In the genomic region with DNA sequence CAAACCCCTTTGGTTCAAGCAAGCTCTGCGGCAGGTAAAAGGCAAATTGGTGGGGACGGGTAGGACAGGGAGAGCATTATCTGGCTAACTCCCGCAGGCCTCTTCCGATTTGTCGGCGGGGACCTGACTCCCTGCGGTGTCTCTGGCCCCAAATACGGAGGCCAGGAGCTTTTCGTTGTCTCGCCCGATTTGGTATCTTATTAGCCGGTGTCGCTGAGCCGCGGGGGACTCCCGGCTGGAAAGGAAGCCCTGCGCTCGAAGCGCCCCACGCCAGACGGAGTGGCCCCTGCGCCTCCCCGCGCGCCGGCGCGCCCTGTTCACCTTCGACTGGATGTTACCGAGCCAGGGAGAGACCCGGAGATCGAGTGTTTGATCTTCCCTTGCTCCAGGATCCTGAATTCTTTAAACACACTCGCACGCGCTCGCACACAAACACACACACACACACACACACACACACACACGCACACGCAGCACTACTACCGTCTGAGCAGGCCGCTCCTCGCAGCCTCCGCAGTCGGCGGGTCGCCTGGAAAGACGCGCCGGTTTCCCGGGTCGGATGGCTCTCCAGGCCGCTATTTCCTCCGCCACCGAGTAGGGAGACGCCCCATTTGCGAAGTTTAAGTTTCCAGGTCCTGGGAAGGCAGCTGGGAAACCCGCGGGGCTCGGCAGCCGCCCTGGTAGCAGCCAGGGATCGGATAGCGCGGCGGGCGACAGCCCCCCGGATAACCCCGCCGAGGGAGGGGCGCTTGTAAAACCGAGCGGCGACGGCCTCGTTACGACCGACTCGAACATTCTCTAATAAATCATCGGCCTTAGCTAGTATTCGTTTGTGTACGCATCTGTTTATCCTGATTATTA, we compare ENCODE assay signal across 11 cellular contexts. TPM values are rescaled to one million over a fixed set of nuclear protein-coding genes. Genes with fewer than 3 reads are reported as not detected.
DNase-seq lines count a peak whose midpoint lies in the region; ATAC-seq and TF ChIP-seq lines count a peak whose summit lies in the region.
"Had no signal": no experiment of that assay in that cellular context is flagged by ENCODE, and none has a peak within 500 bp of the region (broad histone marks: within the 10 kb centered on the region; RNA-seq: fewer than 3 reads in every experiment).

No MANE protein-coding gene starts in this region.

- no peak overlapping the region for H3K27ac ChIP-seq in RWPE2 (ENCODE audit: poor library complexity, severe bottlenecking)
- no peak overlapping the region for H3K27ac ChIP-seq in neuronal stem cell (replicated peaks; ENCODE audit: low read length)
- no peak overlapping the region for H3K27ac ChIP-seq in thyroid gland
- H3K27ac ChIP-seq: cardiac muscle cell, PC-9 had no signal

- H3K4me2 ChIP-seq in neuronal stem cell (ENCODE audit: insufficient read depth, low read length, poor library complexity, severe bottlenecking) = no peak overlapping the region
- H3K4me2 ChIP-seq: PC-9 had no signal

- H3K18ac ChIP-seq in neuronal stem cell (ENCODE audit: low read length) = no peak overlapping the region

- H3K4me1 ChIP-seq in RWPE2 (ENCODE audit: insufficient read depth, poor library complexity, severe bottlenecking) (no peaks in the 10 kb centered on the region), neuronal stem cell (ENCODE audit: control insufficient read depth in 2 of 2, insufficient read depth in 1 of 2, low read depth in 1 of 2, low read length in 2 of 2) (no peaks in the 10 kb centered on the region), thyroid gland (peaks cover 3 to 16% of the 10 kb centered on the region in 2 donors)

- no peak overlapping the region for H2AK5ac ChIP-seq in neuronal stem cell (ENCODE audit: low read depth, low read length)

- WGBS in neuronal stem cell (ENCODE audit: extremely low coverage in 2 of 2, insufficient read length in 2 of 2, insufficient replicate concordance in 1 of 2), 2 donors = no CpG with 5 or more reads among the region's 79 CpGs
- WGBS in thyroid gland, 2 donors = 9% methylated on average over 34 to 50 of the region's 79 CpGs

- peak; percentile 42; the same call in 2 of the 3 replicates for ATAC-seq in RWPE2 (ENCODE audit: low read depth)

- H4K8ac ChIP-seq in neuronal stem cell (ENCODE audit: low read depth, low read length) = no peak overlapping the region

- H3K79me1 ChIP-seq in neuronal stem cell (ENCODE audit: low read depth, low read length) = no peaks in the 10 kb centered on the region

- peak overlapping the region; percentile 80 for H2AFZ ChIP-seq in neuronal stem cell (ENCODE audit: low read length)
- H2AFZ ChIP-seq: PC-9 had no signal

- H3K27me3 ChIP-seq in H7 (ENCODE audit: control insufficient read depth, insufficient read depth, low read length) (peaks cover 81% of the 10 kb centered on the region), RWPE2 (ENCODE audit: insufficient read depth, poor library complexity, severe bottlenecking) (peaks cover 97% of the 10 kb centered on the region), neuronal stem cell (ENCODE audit: control insufficient read depth in 3 of 3, insufficient read depth in 3 of 3, low read depth in 1 of 3, low read length in 3 of 3) (peaks cover 49 to 94% (median 79%) of the 10 kb centered on the region in 3 experiments), thyroid gland (peaks cover 66% of the 10 kb centered on the region)

- no peak overlapping the region for H2BK120ac ChIP-seq in neuronal stem cell (ENCODE audit: low read depth, low read length)

- no peak overlapping the region for H4K91ac ChIP-seq in neuronal stem cell (ENCODE audit: low read depth, low read length, poor library complexity)

- TF ChIP-seq POLR2A in erythroblast (IDR thresholded peaks at IDR 0.05; ENCODE audit: low read length) (no peak), thyroid gland (IDR thresholded peaks at IDR 0.05) (no peak)

- no peak overlapping the region for H2BK15ac ChIP-seq in neuronal stem cell (ENCODE audit: low read length)

- H3K4me3 ChIP-seq in H7 (ENCODE audit: insufficient read depth, low read depth, low read length) (peak overlapping the region; percentile 57), RWPE2 (ENCODE audit: severe bottlenecking) (no peak overlapping the region), neuronal stem cell (ENCODE audit: low read length in 2 of 2) (no peak overlapping the region), thyroid gland (replicated peaks in 1 of 3) (no peak overlapping the region)
- H3K4me3 ChIP-seq: cardiac muscle cell, PC-9 had no signal

- TF ChIP-seq CTCF in RWPE2 (IDR thresholded peaks at IDR 0.05; ENCODE audit: poor library complexity, severe bottlenecking) (no peak), thyroid gland (IDR thresholded peaks at IDR 0.05) (no peak)

- H3K36me3 ChIP-seq in H7 (replicated peaks; ENCODE audit: control insufficient read depth, insufficient read depth, low read length) = no peaks in the 10 kb centered on the region
- 0 out of 2 replicates have a peak, but pooled peaks cover 3% of the 10 kb centered on the region for H3K36me3 ChIP-seq in RWPE2 (ENCODE audit: low read depth)
- no peaks in the 10 kb centered on the region for H3K36me3 ChIP-seq in neuronal stem cell (replicated peaks in 1 of 2; ENCODE audit: control insufficient read depth in 2 of 2, insufficient read depth in 2 of 2, low read length in 2 of 2)
- H3K36me3 ChIP-seq in thyroid gland = no peaks in the 10 kb centered on the region
- H3K36me3 ChIP-seq: cardiac muscle cell had no signal

- H2BK5ac ChIP-seq in neuronal stem cell (ENCODE audit: low read length) = no peak overlapping the region

- H3K4ac ChIP-seq in neuronal stem cell (ENCODE audit: low read length) = no peak overlapping the region

- no peak overlapping the region for H3K14ac ChIP-seq in neuronal stem cell (ENCODE audit: low read length)

- H3K23ac ChIP-seq in neuronal stem cell (ENCODE audit: low read depth, low read length, poor library complexity) = peak overlapping the region; percentile 11

- no peak overlapping the region for H2BK12ac ChIP-seq in neuronal stem cell (ENCODE audit: low read length)

- no peak overlapping the region for H3K9ac ChIP-seq in neuronal stem cell (ENCODE audit: low read depth, low read length, poor library complexity)

- H3K9me3 ChIP-seq in RWPE2 (ENCODE audit: severe bottlenecking) (no peaks in the 10 kb centered on the region), neuronal stem cell (replicated peaks in 1 of 2; ENCODE audit: control insufficient read depth in 2 of 2, insufficient read depth in 1 of 2, low read depth in 1 of 2, low read length in 2 of 2) (peaks cover 0 to 8% of the 10 kb centered on the region in 2 donors), thyroid gland (no peaks in the 10 kb centered on the region)

- DNase-seq in H7 (peak; percentile 76), RWPE2 (ENCODE audit: low spot score) (peak; percentile 39), erythroblast (lab: John Stamatoyannopoulos, UW) (peak; percentile 19 to 29), neuronal stem cell (ENCODE audit: low spot score) (no peak), NAMALWA (ENCODE audit: low spot score) (no peak), thyroid gland (no peak), COLO668 (lab: John Stamatoyannopoulos, UW; ENCODE audit: unreplicated experiment) (no peak)
- DNase-seq: activated CD4-positive, alpha-beta T cell treated with anti-CD3 and anti-CD28 coated beads for 1 hour; MM.1S; PC-9 had no signal

- intact Hi-C loops in thyroid gland (cut with DNase I) = no loop called here

RNA-seq across cellular contexts. Expression of a gene that starts 3.3 kb away (rescaled TPM):
- total RNA-seq in H7 (2014; rRNA removed; shearing (Covaris generic)) = 156 and 173 TPM in 2 replicates
- polyA plus RNA-seq in neuronal stem cell (2013, experiment 1 of 2) = not detected
- not detected for polyA plus RNA-seq in neuronal stem cell (2013, experiment 2 of 2)
- not detected for total RNA-seq in thyroid gland
- total RNA-seq: cardiac muscle cell, PC-9 had no signal
- polyA plus RNA-seq: cardiac muscle cell had no signal

RNA-seq across cellular contexts. Expression of a gene that starts 4.0 kb away (rescaled TPM):
- 40.8 and 40.9 TPM in 2 replicates for total RNA-seq in H7 (2014; rRNA removed; shearing (Covaris generic))
- polyA plus RNA-seq in neuronal stem cell (2013, experiment 1 of 2) = not detected
- polyA plus RNA-seq in neuronal stem cell (2013, experiment 2 of 2) = not detected
- total RNA-seq in thyroid gland = not detected
- total RNA-seq: cardiac muscle cell, PC-9 had no signal
- polyA plus RNA-seq: cardiac muscle cell had no signal

RNA-seq across cellular contexts. Expression of a gene that starts 9.5 kb away (rescaled TPM):
- 7.9 and 11.1 TPM in 2 replicates for total RNA-seq in H7 (2014; rRNA removed; shearing (Covaris generic))
- not detected for polyA plus RNA-seq in neuronal stem cell (2013, experiment 1 of 2)
- polyA plus RNA-seq in neuronal stem cell (2013, experiment 2 of 2) = not detected
- under 1 TPM in 1 of 4 donors, not detected in 3; 0.27 TPM for total RNA-seq in thyroid gland
- total RNA-seq: cardiac muscle cell, PC-9 had no signal
- polyA plus RNA-seq: cardiac muscle cell had no signal

Comparison
In these comparisons a context has a peak if more than half of its experiments do, and no peak if none do; other contexts are left out.
1. DNase-seq: peak in H7 (single experiment), RWPE2 (single experiment) and erythroblast (2 of 2); none in neuronal stem cell (single experiment), NAMALWA (single experiment), thyroid gland (0 of 2) and COLO668 (single experiment).
2. RNA of a gene that starts 3.3 kb away (total RNA-seq): 156 to 173 TPM in H7; not detected in thyroid gland; every median in the first group is over 100 times any median in the second.
3. RNA of a gene that starts 4.0 kb away (total RNA-seq): 40.8 to 40.9 TPM in H7; not detected in thyroid gland; every median in the first group is over 10 times any median in the second.